Comparison of ENCODE assay signal across 26 cellular contexts in the genomic region with DNA sequence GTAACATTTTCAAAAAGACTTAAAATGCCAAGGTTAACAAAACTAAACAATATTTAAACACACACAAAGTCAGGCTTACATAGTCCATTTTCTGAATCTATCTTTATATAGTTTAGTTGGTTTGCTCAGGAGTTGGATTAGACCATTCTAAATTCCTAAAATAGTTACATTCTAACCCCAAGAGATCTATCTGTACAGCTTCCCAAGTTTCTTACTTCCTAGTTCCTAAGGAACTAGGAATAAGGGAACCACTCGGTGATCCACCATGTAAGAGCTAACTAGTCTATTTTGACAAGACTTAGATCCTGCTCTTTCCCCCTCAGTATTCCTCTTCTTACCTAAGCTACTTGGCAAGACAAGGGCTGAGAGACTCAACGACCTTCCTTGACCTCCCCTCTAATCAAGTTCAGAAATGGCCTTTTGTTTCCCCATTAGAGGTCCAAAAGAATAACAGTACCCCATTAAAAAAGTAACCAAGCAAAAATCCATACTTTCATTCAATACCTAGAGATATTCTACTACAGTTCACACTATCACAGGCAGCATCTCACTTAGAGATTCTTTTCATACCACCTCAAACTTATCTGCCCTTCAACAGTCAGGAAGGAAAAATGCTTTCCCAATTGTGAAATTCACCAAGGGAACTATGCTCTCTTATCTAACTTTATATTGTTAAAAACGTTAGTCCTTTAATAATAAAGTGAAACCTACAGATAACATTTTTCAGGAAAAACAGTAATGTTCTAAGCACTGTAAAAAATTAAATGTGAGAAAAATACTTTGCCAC.
DNase-seq lines count a peak whose midpoint lies in the region; ATAC-seq and TF ChIP-seq lines count a peak whose summit lies in the region.
"Had no signal": no experiment of that assay in that cellular context is flagged by ENCODE, and none has a peak within 500 bp of the region (broad histone marks: within the 10 kb centered on the region; RNA-seq: fewer than 3 reads in every experiment).

No MANE protein-coding gene starts in this region.

- H3K9me3 Mint-ChIP-seq in WTC11 = no peaks in the 10 kb centered on the region
- H3K9me3 Mint-ChIP-seq: activated T-helper 2 cell treated with anti-CD3 and anti-CD28 coated beads, Interferon-gamma antibody, Interleukin-2, Interleukin-4, amounts not matched to agents 10 μg/mL and 5 μg/mL and 100 μg/mL, durations not matched to agents 14 hours and 24 hours and 36 hours; dendritic cell treated with granulocyte-macrophage colony-stimulating factor and Interleukin-4, amounts not matched to agents 40 ng/mL and 50 ng/mL, for 4 days; stimulated activated memory B cell treated with anti-CD40 and anti-IgM and Interleukin-4, amounts not matched to agents 10 μg/mL and 1 μg/mL and 100 μg/mL, for 72 hours had no signal

- no peak overlapping the region for H3K4me3 ChIP-seq in cardiac muscle cell
- H3K4me3 ChIP-seq in left ventricle myocardium inferior = no peak overlapping the region
- no peak overlapping the region for H3K4me3 ChIP-seq in cardiac fibroblast (replicated peaks in 1 of 2; ENCODE audit: low read depth in 2 of 2, low read length in 2 of 2)
- H3K4me3 ChIP-seq in mesendoderm (ENCODE audit: low read length) = no peak overlapping the region
- H3K4me3 ChIP-seq: breast epithelium, hepatocyte, lung, skin epidermis, suprapubic skin had no signal

- H2BK15ac ChIP-seq in mesendoderm (replicated peaks; ENCODE audit: low read depth) = no peak overlapping the region

- DNase-seq in cardiac muscle cell (ENCODE audit: low read depth in 1 of 2, low spot score in 1 of 2) = peak in 1 of 2 donors; percentile 66
- no peak for DNase-seq in left ventricle myocardium inferior
- peak; percentile 34 to 58 for DNase-seq in cardiac fibroblast (ENCODE audit: low read depth in 2 of 2)
- DNase-seq in mesendoderm = peak; percentile 60
- DNase-seq in DMS79 treated with DMSO at 0.1 percent for 48 hours (lab: John Stamatoyannopoulos, UW) = no peak
- DNase-seq in WTC11 (ENCODE audit: low spot score) = no peak
- no peak for DNase-seq in NCI-H1105 treated with DMSO at 0.1 percent for 48 hours (lab: John Stamatoyannopoulos, UW)
- DNase-seq: activated CD4-positive, alpha-beta T cell treated with anti-CD3 and anti-CD28 coated beads, Interleukin-2, amount 50 U/mL, for 1 hour; activated CD8-positive, alpha-beta memory T cell treated with anti-CD3 and anti-CD28 coated beads, Interleukin-2, amount 50 U/mL, for 4 hours; foreskin keratinocyte; KBM-7; NCI-H187; NCI-H2227 treated with DMSO at 0.1 percent for 48 hours; NCI-H774; stimulated activated CD4-positive, alpha-beta T cell treated with anti-CD3 and anti-CD28 coated beads, Interleukin-2, amount 100 ng/mL, for 24 hours; WERI-Rb-1 had no signal

- H3K56ac ChIP-seq in mesendoderm (ENCODE audit: low read length) = no peak overlapping the region

- H3K4me2 ChIP-seq in mesendoderm (ENCODE audit: low read length) = no peak overlapping the region
- H3K4me2 ChIP-seq: hepatocyte had no signal

- no peaks in the 10 kb centered on the region for H3K9me3 ChIP-seq in cardiac muscle cell (ENCODE audit: low read depth)
- no peaks in the 10 kb centered on the region for H3K9me3 ChIP-seq in left ventricle myocardium inferior (replicated peaks)
- H3K9me3 ChIP-seq: breast epithelium, suprapubic skin had no signal

- H3K27me3 Mint-ChIP-seq in WTC11 (ENCODE audit: low read depth) = no peaks in the 10 kb centered on the region
- H3K27me3 Mint-ChIP-seq: dendritic cell treated with granulocyte-macrophage colony-stimulating factor and Interleukin-4, amounts not matched to agents 40 ng/mL and 50 ng/mL, for 4 days; stimulated activated memory B cell treated with anti-CD40 and anti-IgM and Interleukin-4, amounts not matched to agents 10 μg/mL and 1 μg/mL and 100 μg/mL, for 72 hours had no signal

- H3K27ac Mint-ChIP-seq in WTC11 = no peak overlapping the region
- H3K27ac Mint-ChIP-seq: activated naive CD8-positive, alpha-beta T cell; activated T-helper 2 cell treated with anti-CD3 and anti-CD28 coated beads, Interferon-gamma antibody, Interleukin-2, Interleukin-4, amounts not matched to agents 10 μg/mL and 5 μg/mL and 100 μg/mL, durations not matched to agents 14 hours and 24 hours and 36 hours; dendritic cell treated with granulocyte-macrophage colony-stimulating factor and Interleukin-4, amounts not matched to agents 40 ng/mL and 50 ng/mL, for 4 days; stimulated activated memory B cell treated with anti-CD40 and anti-IgM and Interleukin-4, amounts not matched to agents 10 μg/mL and 1 μg/mL and 100 μg/mL, for 72 hours had no signal

- H4K8ac ChIP-seq in mesendoderm (ENCODE audit: low read depth, low read length) = no peak overlapping the region

- no peak overlapping the region for H3K4me3 Mint-ChIP-seq in WTC11
- H3K4me3 Mint-ChIP-seq: activated naive CD8-positive, alpha-beta T cell; dendritic cell treated with granulocyte-macrophage colony-stimulating factor and Interleukin-4, amounts not matched to agents 40 ng/mL and 50 ng/mL, for 4 days; stimulated activated memory B cell treated with anti-CD40 and anti-IgM and Interleukin-4, amounts not matched to agents 10 μg/mL and 1 μg/mL and 100 μg/mL, for 72 hours had no signal

- no peaks in the 10 kb centered on the region for H3K27me3 ChIP-seq in cardiac muscle cell
- no peaks in the 10 kb centered on the region for H3K27me3 ChIP-seq in left ventricle myocardium inferior (ENCODE audit: low read depth)
- no peaks in the 10 kb centered on the region for H3K27me3 ChIP-seq in mesendoderm (ENCODE audit: insufficient read depth, low read length, poor library complexity)
- H3K27me3 ChIP-seq: breast epithelium, foreskin keratinocyte, hepatocyte, suprapubic skin had no signal

- H2BK5ac ChIP-seq in mesendoderm (ENCODE audit: low read length) = no peak overlapping the region

- TF ChIP-seq CTCF in cardiac muscle cell (IDR thresholded peaks at IDR 0.05; ENCODE audit: low read depth, low read length) = no peak
- TF ChIP-seq CTCF in left ventricle myocardium inferior (IDR thresholded peaks at IDR 0.05; ENCODE audit: borderline replicate concordance) = no peak
- TF ChIP-seq CTCF in cardiac fibroblast (IDR thresholded peaks at IDR 0.05; ENCODE audit: low read depth, low read length) = no peak
- no peak for TF ChIP-seq CTCF in WTC11 (IDR thresholded peaks at IDR 0.05)

- H3K27ac ChIP-seq in cardiac muscle cell = peak overlapping the region; percentile 33
- no peak overlapping the region for H3K27ac ChIP-seq in left ventricle myocardium inferior (replicated peaks)
- H3K27ac ChIP-seq in mesendoderm (ENCODE audit: low read depth, low read length) = no peak overlapping the region
- H3K27ac ChIP-seq: breast epithelium, foreskin keratinocyte, hepatocyte, skin epidermis, suprapubic skin, WERI-Rb-1 had no signal

- ATAC-seq in GM19455 (IDR thresholded peaks at IDR 0.05; ENCODE audit: unreplicated experiment) (no peak), WTC11 (no peak)
- ATAC-seq: foreskin keratinocyte; stimulated activated memory B cell treated with anti-CD40 and anti-IgM and Interleukin-4, amounts not matched to agents 10 μg/mL and 1 μg/mL and 100 μg/mL, for 72 hours had no signal

- CTCF ChIA-PET in WTC11 (lab: Charles Lee) = interaction anchor here (0.6 kb wide), 1 partner anchor 224 kb away, joined by 3 read pairs; no protein-coding TSS in a partner anchor

- H3K36me3 Mint-ChIP-seq in WTC11 = no peaks in the 10 kb centered on the region
- H3K36me3 Mint-ChIP-seq: stimulated activated memory B cell treated with anti-CD40 and anti-IgM and Interleukin-4, amounts not matched to agents 10 μg/mL and 1 μg/mL and 100 μg/mL, for 72 hours had no signal

- no peak overlapping the region for H2BK120ac ChIP-seq in mesendoderm (ENCODE audit: low read depth, low read length)

- no peak overlapping the region for H3K18ac ChIP-seq in mesendoderm (ENCODE audit: low read length)

- H4K5ac ChIP-seq in mesendoderm (ENCODE audit: low read length) = no peak overlapping the region

- H3K4ac ChIP-seq in mesendoderm (ENCODE audit: low read depth, low read length) = no peak overlapping the region

- H3K36me3 ChIP-seq in cardiac muscle cell = no peaks in the 10 kb centered on the region
- H3K36me3 ChIP-seq in left ventricle myocardium inferior = no peaks in the 10 kb centered on the region
- no peaks in the 10 kb centered on the region for H3K36me3 ChIP-seq in mesendoderm (ENCODE audit: control insufficient read depth, insufficient read depth, low read length)
- H3K36me3 ChIP-seq: breast epithelium, suprapubic skin, WERI-Rb-1 had no signal

- POLR2A ChIA-PET in WTC11 (lab: Charles Lee) = no interaction called here

- H3K4me1 ChIP-seq in cardiac muscle cell (ENCODE audit: low read depth) (peaks cover 7% of the 10 kb centered on the region), left ventricle myocardium inferior (peaks cover 47% of the 10 kb centered on the region), mesendoderm (ENCODE audit: control insufficient read depth, low read depth, low read length) (no peaks in the 10 kb centered on the region)
- H3K4me1 ChIP-seq: breast epithelium, suprapubic skin had no signal

- H3K4me1 Mint-ChIP-seq in WTC11 = peaks cover 20% of the 10 kb centered on the region
- H3K4me1 Mint-ChIP-seq: stimulated activated memory B cell treated with anti-CD40 and anti-IgM and Interleukin-4, amounts not matched to agents 10 μg/mL and 1 μg/mL and 100 μg/mL, for 72 hours had no signal

- no CpG with 5 or more reads among the region's 3 CpGs for WGBS in mesendoderm (ENCODE audit: extremely low coverage, insufficient coverage, low lambda C conversion rate)

- H2AK5ac ChIP-seq in mesendoderm (ENCODE audit: low read length) = no peak overlapping the region

- no peaks in the 10 kb centered on the region for H3K79me2 ChIP-seq in mesendoderm (ENCODE audit: control insufficient read depth, insufficient read depth, low read length)

- no peak overlapping the region for H3K9ac ChIP-seq in mesendoderm (ENCODE audit: low read length)

- H3K79me1 ChIP-seq in mesendoderm (ENCODE audit: low read length) = no peaks in the 10 kb centered on the region

- intact Hi-C loops in left ventricle myocardium inferior (cut with micrococcal nuclease) = no loop called here

- no peak overlapping the region for H3K23ac ChIP-seq in mesendoderm (ENCODE audit: low read length)

TF ChIP-seq in WTC11, 78 proteins besides CTCF, POLR2A, EP300 and RAD21:
- TF ChIP-seq NFYB (CRISPR knock-in tag; conservative IDR thresholded peaks at IDR 0.05; ENCODE audit: low read depth) = no peak
TF ChIP-seq in WTC11: peak in this region for 0.

Comparison
In these comparisons a context has a peak if more than half of its experiments do, and no peak if none do; other contexts are left out.
1. DNase-seq: peak in cardiac fibroblast (2 of 2) and mesendoderm (single experiment); none in left ventricle myocardium inferior (single experiment), DMS79 treated with DMSO at 0.1 percent for 48 hours (single experiment), WTC11 (single experiment) and NCI-H1105 treated with DMSO at 0.1 percent for 48 hours (single experiment).